1 cellular context compared by ENCODE assay signal in the genomic region with DNA sequence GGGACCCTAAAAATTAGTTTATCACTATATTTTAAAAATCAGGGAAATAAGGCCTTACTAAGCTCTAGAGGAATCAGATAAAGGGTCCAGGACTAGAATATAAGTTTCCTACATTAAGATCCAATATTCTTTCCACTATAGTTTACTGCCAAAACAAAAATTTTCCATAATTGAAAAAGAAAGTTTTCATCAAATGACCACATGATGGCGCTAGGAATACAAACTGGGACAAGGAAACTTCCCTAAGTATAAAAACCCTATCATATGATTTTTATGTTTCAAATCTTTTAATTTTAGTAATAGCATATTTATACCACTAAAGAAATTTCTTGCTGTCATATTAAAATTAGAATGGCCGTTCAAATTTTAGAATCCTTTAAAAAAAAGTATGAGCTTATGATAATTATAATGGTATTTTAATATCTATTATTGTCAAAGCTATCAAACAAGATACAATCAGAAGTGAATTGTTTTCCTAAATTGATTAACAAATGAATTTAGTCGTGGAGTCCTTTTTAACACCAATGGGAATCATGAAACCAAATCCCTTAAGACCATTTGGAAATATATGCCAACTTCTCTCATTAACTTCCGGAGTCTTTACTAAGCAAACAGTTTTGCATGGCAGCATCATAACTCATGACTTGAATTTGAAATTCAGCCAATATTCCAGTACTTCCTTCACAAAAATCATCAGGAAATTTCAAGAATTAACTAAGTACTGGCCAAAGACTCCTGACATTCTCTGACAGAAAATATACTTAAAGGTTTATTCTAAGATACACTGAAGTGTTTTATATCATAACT.
TF ChIP-seq lines count a peak whose summit lies in the region.

No MANE protein-coding gene starts in this region.

TF ChIP-seq in WTC11, 78 proteins besides CTCF, POLR2A, EP300 and RAD21 (continued from another document):
- no peak for TF ChIP-seq STAT6 (CRISPR knock-in tag; conservative IDR thresholded peaks at IDR 0.05; ENCODE audit: low read depth)
- TF ChIP-seq ZNF232 (CRISPR knock-in tag; IDR thresholded peaks at IDR 0.05), result no peak
- TF ChIP-seq HMGA2 (CRISPR knock-in tag; IDR thresholded peaks at IDR 0.05), result no peak
- TF ChIP-seq, protein P1, sequence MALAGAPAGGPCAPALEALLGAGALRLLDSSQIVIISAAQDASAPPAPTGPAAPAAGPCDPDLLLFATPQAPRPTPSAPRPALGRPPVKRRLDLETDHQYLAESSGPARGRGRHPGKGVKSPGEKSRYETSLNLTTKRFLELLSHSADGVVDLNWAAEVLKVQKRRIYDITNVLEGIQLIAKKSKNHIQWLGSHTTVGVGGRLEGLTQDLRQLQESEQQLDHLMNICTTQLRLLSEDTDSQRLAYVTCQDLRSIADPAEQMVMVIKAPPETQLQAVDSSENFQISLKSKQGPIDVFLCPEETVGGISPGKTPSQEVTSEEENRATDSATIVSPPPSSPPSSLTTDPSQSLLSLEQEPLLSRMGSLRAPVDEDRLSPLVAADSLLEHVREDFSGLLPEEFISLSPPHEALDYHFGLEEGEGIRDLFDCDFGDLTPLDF (CRISPR knock-in tag; IDR thresholded peaks at IDR 0.05), result no peak
- TF ChIP-seq NFATC4 (CRISPR knock-in tag; IDR thresholded peaks at IDR 0.05), result no peak
